Comparison of ENCODE assay signal across 21 cellular contexts in the genomic region with DNA sequence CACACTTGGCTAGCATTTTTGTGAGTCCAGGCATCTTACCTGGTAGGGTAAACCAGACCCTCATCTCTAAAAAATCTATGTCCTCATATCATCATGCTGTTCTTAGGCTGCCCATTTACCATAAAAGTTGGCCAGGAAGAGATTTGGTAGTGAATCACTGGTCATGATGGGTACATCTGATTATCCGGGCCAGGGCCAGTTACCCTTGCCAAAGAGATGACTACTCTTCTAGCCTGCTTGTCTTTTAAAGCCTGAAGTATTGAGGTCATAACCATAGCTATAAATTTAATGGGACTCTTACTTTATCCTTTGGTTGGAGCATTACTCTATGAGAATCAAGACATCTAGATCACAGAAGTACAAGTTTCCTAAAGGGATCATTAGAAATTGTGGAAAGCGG.
A peak's percentile ranks its signal among the peaks of the same experiment; 100 is the strongest.
DNase-seq lines count a peak whose midpoint lies in the region; TF ChIP-seq lines count a peak whose summit lies in the region.
"Had no signal": no experiment of that assay in that cellular context is flagged by ENCODE, and none has a peak within 500 bp of the region (broad histone marks: within the 10 kb centered on the region; RNA-seq: fewer than 3 reads in every experiment).

No MANE protein-coding gene starts in this region.

- no peaks in the 10 kb centered on the region for H3K36me3 ChIP-seq in mesenchymal stem cell (ENCODE audit: control insufficient read depth in 1 of 2, insufficient read depth in 2 of 2, low read depth in 1 of 2, low read length in 2 of 2)
- H3K36me3 ChIP-seq: BLaER1 treated with 17β-estradiol and CSF1 and Interleukin-3, amounts not matched to agents 10 nM and 100 nM had no signal

- no peak for TF ChIP-seq CTCF in fibroblast of the aortic adventitia (IDR thresholded peaks at IDR 0.05; ENCODE audit: insufficient read depth, low read length)
- TF ChIP-seq CTCF in lower leg skin (IDR thresholded peaks at IDR 0.05), result no peak

- intact Hi-C loops in lower leg skin (cut with DNase I; ENCODE audit: low total_unique reads), result no loop called here

- no peak overlapping the region for H3K4me2 ChIP-seq in mesenchymal stem cell (ENCODE audit: low read length, poor library complexity, severe bottlenecking)
- H3K4me2 ChIP-seq: BLaER1 treated with 17β-estradiol and CSF1 and Interleukin-3, amounts not matched to agents 10 nM and 100 nM had no signal

- no peak overlapping the region for H4K91ac ChIP-seq in mesenchymal stem cell (ENCODE audit: low read length)

- no peak overlapping the region for H4K8ac ChIP-seq in mesenchymal stem cell (ENCODE audit: low read length)

- H3K4me3 ChIP-seq in fibroblast of the aortic adventitia (ENCODE audit: low read depth, low read length) (no peak overlapping the region), lower leg skin (ENCODE audit: low read depth, poor library complexity, severe bottlenecking) (no peak overlapping the region), mesenchymal stem cell (ENCODE audit: insufficient read depth in 1 of 2, low read depth in 1 of 2, low read length in 2 of 2) (no peak overlapping the region)
- H3K4me3 ChIP-seq: BLaER1 treated with 17β-estradiol and CSF1 and Interleukin-3, amounts not matched to agents 10 nM and 100 nM; K562 had no signal

- no peak overlapping the region for H2BK15ac ChIP-seq in mesenchymal stem cell (ENCODE audit: low read depth, poor library complexity, severe bottlenecking)

- no peak overlapping the region for H3K9ac ChIP-seq in mesenchymal stem cell (ENCODE audit: low read length)
- H3K9ac ChIP-seq: BLaER1 treated with 17β-estradiol and CSF1 and Interleukin-3, amounts not matched to agents 10 nM and 100 nM had no signal

- 80 to 91% methylated on average over 2 of the region's 2 CpGs for WGBS in lower leg skin, 2 donors
- WGBS in mesenchymal stem cell, result 94% methylated on average over 2 of the region's 2 CpGs

- no peaks in the 10 kb centered on the region for H3K27me3 ChIP-seq in mesenchymal stem cell (ENCODE audit: control insufficient read depth in 1 of 2, insufficient read depth in 1 of 2, low read length in 2 of 2)
- H3K27me3 ChIP-seq: BLaER1 treated with 17β-estradiol and CSF1 and Interleukin-3, amounts not matched to agents 10 nM and 100 nM had no signal

- no peak overlapping the region for H2BK12ac ChIP-seq in mesenchymal stem cell (ENCODE audit: low read length in 2 of 2)

- no peak overlapping the region for H3K18ac ChIP-seq in mesenchymal stem cell (ENCODE audit: low read depth in 1 of 2, low read length in 2 of 2)

- no peaks in the 10 kb centered on the region for H3K79me1 ChIP-seq in mesenchymal stem cell (replicated peaks; ENCODE audit: low read length, poor library complexity, severe bottlenecking)

- no peak overlapping the region for H2BK120ac ChIP-seq in mesenchymal stem cell (ENCODE audit: low read depth, low read length)

- no peak overlapping the region for H2AK5ac ChIP-seq in mesenchymal stem cell (ENCODE audit: low read length, severe bottlenecking)

- no peak overlapping the region for H3K4ac ChIP-seq in mesenchymal stem cell (ENCODE audit: low read depth in 1 of 2, low read length in 2 of 2)

- DNase-seq in AG08395 (ENCODE audit: low spot score) (peak; percentile 31), GM04503 (ENCODE audit: low read depth) (peak; percentile 39), T1000 (lab: John Stamatoyannopoulos, UW) (peak; percentile 2), fibroblast of the aortic adventitia (ENCODE audit: low read depth) (peak; percentile 73), lower leg skin (ENCODE audit: low spot score in 2 of 2) (no peak), SHP77 (lab: John Stamatoyannopoulos, UW) (no peak), mesenchymal stem cell (no peak)
- DNase-seq in activated T-cell treated with anti-CD3 and anti-CD28 coated beads, Interleukin-2, amount 50 U/mL, for 1 hour, result no peak
- DNase-seq: AML-193; CD4-positive, alpha-beta T cell; DMS53; GDM1; Kasumi-1; NCI-H2029; NCI-H446; NCI-H526 treated with DMSO at 0.1 percent for 48 hours; SHP77 treated with DMSO at 0.1 percent for 48 hours had no signal

- no peak overlapping the region for H3K27ac ChIP-seq in mesenchymal stem cell (ENCODE audit: low read length, poor library complexity, severe bottlenecking)
- H3K27ac ChIP-seq: 22Rv1; BLaER1 treated with 17β-estradiol and CSF1 and Interleukin-3, amounts not matched to agents 10 nM and 100 nM; RWPE1 had no signal

- H3K23ac ChIP-seq in mesenchymal stem cell (ENCODE audit: low read length in 2 of 2), result no peak overlapping the region

- no peak overlapping the region for H2AFZ ChIP-seq in mesenchymal stem cell (ENCODE audit: low read depth, low read length)

- H2BK5ac ChIP-seq in mesenchymal stem cell (ENCODE audit: low read depth, low read length, poor library complexity, severe bottlenecking), result no peak overlapping the region

- H3K4me1 ChIP-seq in mesenchymal stem cell (ENCODE audit: control insufficient read depth, insufficient read depth, low read depth, low read length), result no peaks in the 10 kb centered on the region
- H3K4me1 ChIP-seq: BLaER1 treated with 17β-estradiol and CSF1 and Interleukin-3, amounts not matched to agents 10 nM and 100 nM had no signal

- TF ChIP-seq POLR2A in lower leg skin (IDR thresholded peaks at IDR 0.05), result no peak

- no peak overlapping the region for H3K14ac ChIP-seq in mesenchymal stem cell (ENCODE audit: low read length in 2 of 2)

- H3K9me3 ChIP-seq in mesenchymal stem cell (ENCODE audit: control insufficient read depth, low read length), result no peaks in the 10 kb centered on the region
- H3K9me3 ChIP-seq: BLaER1 treated with 17β-estradiol and CSF1 and Interleukin-3, amounts not matched to agents 10 nM and 100 nM had no signal

Comparison
In these comparisons a context has a peak if more than half of its experiments do, and no peak if none do; other contexts are left out.
1. DNase-seq: peak in AG08395 (single experiment), GM04503 (single experiment), T1000 (single experiment) and fibroblast of the aortic adventitia (single experiment); none in lower leg skin (0 of 2), SHP77 (0 of 2), activated T-cell treated with anti-CD3 and anti-CD28 coated beads, Interleukin-2, amount 50 U/mL, for 1 hour (single experiment) and mesenchymal stem cell (single experiment).